8 cellular contexts compared by ENCODE assay signal in the genomic region with DNA sequence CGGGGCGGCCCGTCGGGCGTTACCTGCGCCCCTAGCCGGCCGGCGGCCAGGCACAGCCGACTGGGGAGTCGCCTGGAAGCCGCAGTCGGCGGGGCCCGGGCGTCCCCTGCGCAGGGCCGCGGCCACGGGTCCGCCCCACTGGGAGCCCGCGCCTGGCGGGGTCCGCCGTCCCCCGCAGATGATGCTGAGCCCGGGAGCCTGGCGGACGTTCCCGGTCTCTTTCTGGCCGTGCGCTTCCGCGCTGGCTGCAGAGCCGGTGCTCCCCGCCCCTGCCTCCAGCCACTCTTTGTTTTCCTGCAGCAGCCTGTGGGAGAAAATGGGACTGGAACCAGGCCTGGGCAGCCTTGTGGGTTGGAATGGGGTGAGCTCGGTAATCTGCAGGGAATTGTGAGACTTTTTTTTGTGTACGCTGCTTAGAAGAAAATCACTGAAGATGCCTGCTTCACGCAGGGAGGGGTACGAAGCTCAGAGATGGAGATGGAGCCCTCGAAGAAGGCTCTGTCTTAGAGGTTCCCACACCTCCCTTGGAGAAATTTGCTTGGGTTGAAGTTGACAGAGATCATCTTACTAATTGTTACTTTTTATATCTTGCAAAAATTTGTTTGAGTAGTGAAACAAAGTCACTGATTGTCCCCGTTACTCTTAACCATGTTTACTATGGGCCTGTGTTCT. TPM values are rescaled to one million over a fixed set of nuclear protein-coding genes. Genes with fewer than 3 reads are reported as not detected.
DNase-seq lines count a peak whose midpoint lies in the region; ATAC-seq and TF ChIP-seq lines count a peak whose summit lies in the region.

No MANE protein-coding gene starts in this region.

- H3K4me2 ChIP-seq in SU-DHL-6 (ENCODE audit: low read depth, low read length, poor library complexity, severe bottlenecking), result peak overlapping the region; percentile 84

- no peaks in the 10 kb centered on the region for H3K27me3 ChIP-seq in CD4-positive, alpha-beta memory T cell (ENCODE audit: insufficient read depth, low read length)
- H3K27me3 ChIP-seq in SU-DHL-6 (ENCODE audit: low read length), result no peaks in the 10 kb centered on the region
- no peaks in the 10 kb centered on the region for H3K27me3 ChIP-seq in transverse colon

- peak overlapping the region; percentile 89 to 97 (median 93) for H3K4me3 Mint-ChIP-seq in CD4-positive, alpha-beta memory T cell

- H3K4me1 ChIP-seq in CD4-positive, alpha-beta memory T cell (ENCODE audit: insufficient read depth, low read length), result peaks cover 30% of the 10 kb centered on the region
- peaks cover 20% of the 10 kb centered on the region for H3K4me1 ChIP-seq in mesodermal cell (ENCODE audit: control insufficient read depth, insufficient read depth, low read length, poor library complexity, severe bottlenecking)
- peaks cover 29 to 68% (median 56%) of the 10 kb centered on the region in 4 donors for H3K4me1 ChIP-seq in transverse colon

- TF ChIP-seq CTCF in SU-DHL-6 (IDR thresholded peaks at IDR 0.05; ENCODE audit: insufficient read depth, low read length, poor library complexity, severe bottlenecking), result no peak
- no peak for TF ChIP-seq CTCF in epithelial cell of esophagus (IDR thresholded peaks at IDR 0.05; ENCODE audit: insufficient read depth, low read depth, low read length, missing control alignments)
- no peak for TF ChIP-seq CTCF in transverse colon (IDR thresholded peaks at IDR 0.05)

- peaks cover 7% of the 10 kb centered on the region for H3F3A ChIP-seq in SU-DHL-6 (ENCODE audit: insufficient read depth)

- peak overlapping the region; percentile 1 to 91 (median 86) for H3K27ac Mint-ChIP-seq in CD4-positive, alpha-beta memory T cell

- ATAC-seq in GM19324 (IDR thresholded peaks at IDR 0.05; ENCODE audit: low FRiP score, unreplicated experiment) (peak; percentile 12), HG03442 (IDR thresholded peaks at IDR 0.05; ENCODE audit: unreplicated experiment) (peak; percentile 18), HG03378 (IDR thresholded peaks at IDR 0.05; ENCODE audit: unreplicated experiment) (no peak)

- H3K9me2 ChIP-seq in SU-DHL-6 (replicated peaks; ENCODE audit: insufficient read depth, low read length), result no peaks in the 10 kb centered on the region

- no peaks in the 10 kb centered on the region for H3K79me2 ChIP-seq in SU-DHL-6 (ENCODE audit: insufficient read depth, low read length)

- peak overlapping the region; percentile 87 for H2AFZ ChIP-seq in SU-DHL-6 (ENCODE audit: low read depth, low read length, severe bottlenecking)

- peak overlapping the region; percentile 72 for H3K9ac ChIP-seq in SU-DHL-6 (ENCODE audit: low read length)

- no peaks in the 10 kb centered on the region for H3K36me3 ChIP-seq in CD4-positive, alpha-beta memory T cell (ENCODE audit: insufficient read depth, low read length)
- H3K36me3 ChIP-seq in SU-DHL-6 (ENCODE audit: low read length) (no peaks in the 10 kb centered on the region), mesodermal cell (ENCODE audit: control insufficient read depth, insufficient read depth, low read length) (peaks cover 25% of the 10 kb centered on the region), transverse colon (no peaks in the 10 kb centered on the region)

- H3K9me3 ChIP-seq in CD4-positive, alpha-beta memory T cell (ENCODE audit: control insufficient read depth in 1 of 2, low read length in 2 of 2), result no peaks in the 10 kb centered on the region
- H3K9me3 ChIP-seq in SU-DHL-6 (ENCODE audit: insufficient read depth, low read length) (no peaks in the 10 kb centered on the region), mesodermal cell (ENCODE audit: control insufficient read depth, low read length) (peaks cover under 1% of the 10 kb centered on the region), transverse colon (no peaks in the 10 kb centered on the region)

- peaks cover 4 to 6% of the 10 kb centered on the region in 2 donors for H3K36me3 Mint-ChIP-seq in CD4-positive, alpha-beta memory T cell

- no peak for TF ChIP-seq POLR2A in transverse colon (IDR thresholded peaks at IDR 0.05)

- in situ Hi-C loops in transverse colon (cut with MboI; ENCODE audit: low pct_ligation_motif_present in 1 of 4, low pct_unique_long_range_greater_than_20kb in 1 of 4, low sequenced_read_pairs in 3 of 4), result no loop called here

- WGBS in mesodermal cell (ENCODE audit: insufficient coverage in 2 of 2), 2 experiments, result 0% methylated on average over 21 to 39 of the region's 43 CpGs
- WGBS in transverse colon (ENCODE audit: low coverage in 1 of 2), 2 donors, result 1 to 10% methylated on average over 2 to 22 of the region's 43 CpGs

- DNase-seq in CD4-positive, alpha-beta memory T cell, result peak in 2 of 5 donors; percentile 2 to 6
- DNase-seq in epithelial cell of esophagus (ENCODE audit: low read depth) (peak; percentile 44), transverse colon (peak; percentile 38)

- peaks cover 6% of the 10 kb centered on the region; the same call in 1 of the 2 replicates for H4K20me1 ChIP-seq in SU-DHL-6 (ENCODE audit: low read depth, low read length)

- intact Hi-C loops in CD4-positive, alpha-beta memory T cell (cut with micrococcal nuclease), result loop anchor here (1.0 to 5.0 kb wide), 4 partner anchors 53 to 256 kb away; partner anchors contain the start of genes ABHD12, ACSS1, APMAP and ENTPD6
- intact Hi-C loops in transverse colon (cut with DNase I; ENCODE audit: low total_unique reads), result loop anchor here (10.0 kb wide), 1 partner anchor 1894 kb away; the partner anchor contains the start of gene NXT1

- TF ChIP-seq EP300 in transverse colon (IDR thresholded peaks at IDR 0.05; ENCODE audit: low read depth), result no peak

- H3K9me3 Mint-ChIP-seq in CD4-positive, alpha-beta memory T cell, result peaks cover 0 to 2% (median under 1%) of the 10 kb centered on the region in 8 donors

- H3K27me3 Mint-ChIP-seq in CD4-positive, alpha-beta memory T cell, result peaks cover 0 to under 1% of the 10 kb centered on the region in 2 donors

- POLR2A ChIA-PET in CD4-positive, alpha-beta memory T cell (lab: Charles Lee; ENCODE audit: partially characterized antibody), result interaction anchor here (0.7 to 3.9 kb wide), 7 partner anchors 25 to 1827 kb away, joined by 3 to 34 read pairs (median 4); partner anchors contain the start of genes ACSS1, APMAP, ENTPD6 and NAPB

- peaks cover 25 to 55% (median 39%) of the 10 kb centered on the region in 4 donors for H3K4me1 Mint-ChIP-seq in CD4-positive, alpha-beta memory T cell

- peak overlapping the region; percentile 59 for H3K27ac ChIP-seq in CD4-positive, alpha-beta memory T cell (ENCODE audit: low read depth, low read length)
- H3K27ac ChIP-seq in SU-DHL-6 (ENCODE audit: low read depth, low read length) (no peak overlapping the region), mesodermal cell (ENCODE audit: low read depth, low read length, severe bottlenecking) (peak overlapping the region; percentile 76), transverse colon (peak overlapping the region; percentile 92 to 98 (median 98))

- CTCF ChIA-PET in CD4-positive, alpha-beta memory T cell (lab: Charles Lee; ENCODE audit: partially characterized antibody), result no interaction called here

- peak overlapping the region in 1 of 2 donors; percentile 94 for H3K4me3 ChIP-seq in CD4-positive, alpha-beta memory T cell (ENCODE audit: low read length in 2 of 2)
- H3K4me3 ChIP-seq in SU-DHL-6 (ENCODE audit: insufficient read depth, low read length, poor library complexity, severe bottlenecking) (peak overlapping the region; percentile 67), epithelial cell of esophagus (ENCODE audit: low read length) (peak overlapping the region; percentile 83), mesodermal cell (ENCODE audit: extremely low read depth, insufficient read depth, low read length, poor library complexity, severe bottlenecking) (peak overlapping the region; percentile 73), transverse colon (peak overlapping the region; percentile 88 to 96 (median 92))

RNA-seq across cellular contexts. Expression of gene PYGB, which starts 0.8 kb away (rescaled TPM):
- total RNA-seq in CD4-positive, alpha-beta memory T cell, result 10 to 100 TPM; 34.0 to 35.6 TPM
- polyA plus RNA-seq in CD4-positive, alpha-beta memory T cell, result 10 to 100 TPM; 28.3 to 34.3 TPM
- 52.8 TPM for polyA plus RNA-seq in mesodermal cell (2013, experiment 1 of 2)
- polyA plus RNA-seq in mesodermal cell (2013, experiment 2 of 2), result 39.5 TPM
- total RNA-seq in transverse colon, result 100 to 1,000 TPM; 195 to 554 (median 359) TPM

RNA-seq across cellular contexts. Expression of gene ENTPD6, which starts 53.1 kb away (rescaled TPM):
- 10 to 100 TPM; 90.2 to 94.3 TPM for total RNA-seq in CD4-positive, alpha-beta memory T cell
- 10 to 100 TPM; 42.1 to 45.8 TPM for polyA plus RNA-seq in CD4-positive, alpha-beta memory T cell
- 33.8 TPM for polyA plus RNA-seq in mesodermal cell (2013, experiment 1 of 2)
- polyA plus RNA-seq in mesodermal cell (2013, experiment 2 of 2), result 27.6 TPM
- total RNA-seq in transverse colon, result 100 to 1,000 TPM; 163 to 261 (median 224) TPM

Comparison
In these comparisons a context has a peak if more than half of its experiments do, and no peak if none do; other contexts are left out.
1. RNA of gene PYGB, which starts 0.8 kb away (total RNA-seq): 195 to 554 TPM in transverse colon; 34.0 to 35.6 TPM in CD4-positive, alpha-beta memory T cell; every median in the first group is over 4 times any median in the second.